In the genomic region with DNA sequence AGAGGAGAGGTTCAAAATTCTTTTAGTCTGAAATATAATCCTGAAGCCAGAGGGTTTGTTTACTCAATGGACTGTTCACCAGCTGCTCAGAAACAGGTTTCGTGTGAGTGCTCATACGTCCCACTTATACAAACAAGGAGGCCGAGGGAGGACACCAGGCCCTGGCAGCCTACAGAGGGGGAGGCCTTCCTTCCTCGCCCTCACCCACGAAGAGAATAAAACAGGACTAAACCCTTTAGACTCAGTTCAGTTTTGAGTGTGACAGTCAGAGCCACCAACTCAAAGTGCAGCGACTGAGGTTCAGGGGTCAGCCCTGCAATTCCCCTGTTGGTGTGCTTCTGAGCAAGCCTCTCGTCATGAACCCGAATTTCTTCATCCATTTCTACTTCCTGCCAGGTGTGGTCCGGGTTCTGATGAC, we compare ENCODE assay signal across 9 cellular contexts. TPM values are rescaled to one million over a fixed set of nuclear protein-coding genes. Genes with fewer than 3 reads are reported as not detected.
DNase-seq lines count a peak whose midpoint lies in the region; ATAC-seq and TF ChIP-seq lines count a peak whose summit lies in the region.
"Had no signal": no experiment of that assay in that cellular context is flagged by ENCODE, and none has a peak within 500 bp of the region (broad histone marks: within the 10 kb centered on the region; RNA-seq: fewer than 3 reads in every experiment).

No MANE protein-coding gene starts in this region.

- peaks cover 56% of the 10 kb centered on the region for H3K4me1 Mint-ChIP-seq in endodermal cell

- intact Hi-C loops in sciatic nerve (cut with DNase I): no loop called here

- peaks cover 37% of the 10 kb centered on the region for H3K9me3 ChIP-seq in endodermal cell (ENCODE audit: control insufficient read depth, low read length)

- no peaks in the 10 kb centered on the region for H3K27me3 Mint-ChIP-seq in endodermal cell (ENCODE audit: insufficient read depth)

- DNase-seq in NCI-H2171 (lab: John Stamatoyannopoulos, UW): peak; percentile 52
- DNase-seq in endodermal cell: no peak
- DNase-seq in sciatic nerve (ENCODE audit: low spot score): no peak
- no peak for DNase-seq in NOMO-1 treated with dmso at 0.1 percent for 144 hours (lab: John Stamatoyannopoulos, UW; ENCODE audit: unreplicated experiment)
- DNase-seq in iPS-NIHi11 (ENCODE audit: low spot score): no peak
- no peak for DNase-seq in foreskin fibroblast
- DNase-seq: stimulated activated CD4-positive, alpha-beta T cell treated with anti-CD3 and anti-CD28 coated beads, Interleukin-4, amount 100 ng/mL, for 4 hours had no signal

- ATAC-seq in GM18511 (IDR thresholded peaks at IDR 0.05; ENCODE audit: unreplicated experiment): peak; percentile 38
- peak; percentile 61 for ATAC-seq in sciatic nerve
- ATAC-seq in GM19452 (IDR thresholded peaks at IDR 0.05; ENCODE audit: unreplicated experiment): no peak

- H3K27me3 ChIP-seq in endodermal cell (ENCODE audit: control insufficient read depth, insufficient read depth, low read length, poor library complexity, severe bottlenecking): no peaks in the 10 kb centered on the region

- TF ChIP-seq CTCF in endodermal cell (conservative IDR thresholded peaks at IDR 0.05): no peak
- TF ChIP-seq CTCF in foreskin fibroblast (IDR thresholded peaks at IDR 0.05; ENCODE audit: low read depth, low read length): no peak

- WGBS in endodermal cell (ENCODE audit: insufficient coverage in 1 of 2, insufficient read length in 1 of 2), 2 experiments: 85 to 86% methylated on average over 9 of the region's 9 CpGs

- peaks cover 23% of the 10 kb centered on the region for H3K9me3 Mint-ChIP-seq in endodermal cell

- H3K4me1 ChIP-seq in endodermal cell (ENCODE audit: control insufficient read depth, insufficient read depth, low read length): peaks cover 10% of the 10 kb centered on the region

- H3K4me3 Mint-ChIP-seq in endodermal cell: no peak overlapping the region

- H3K36me3 Mint-ChIP-seq in endodermal cell (ENCODE audit: low read depth): peaks cover 41% of the 10 kb centered on the region

- H3K27ac ChIP-seq in endodermal cell (ENCODE audit: low read depth, low read length): no peak overlapping the region

- peak overlapping the region; percentile 32 for H3K27ac Mint-ChIP-seq in endodermal cell

- no peak overlapping the region for H3K4me3 ChIP-seq in endodermal cell (ENCODE audit: low read length)
- no peak overlapping the region for H3K4me3 ChIP-seq in foreskin fibroblast (ENCODE audit: low read depth in 1 of 2, low read length in 2 of 2)

- H3K36me3 ChIP-seq in endodermal cell (ENCODE audit: control insufficient read depth, insufficient read depth, low read length): peaks cover 29% of the 10 kb centered on the region

- no peak overlapping the region for H3K9ac ChIP-seq in endodermal cell (ENCODE audit: extremely low read depth, low read length, poor library complexity, severe bottlenecking)

RNA-seq across cellular contexts. Expression of a gene that starts 17.3 kb away (rescaled TPM):
- total RNA-seq in endodermal cell (100 to 1,000 TPM in 1 of 2 donors, 10 to 100 TPM in 1; 66.0 to 105 TPM), sciatic nerve (17.5 TPM)
- 22.2 TPM for polyA plus RNA-seq in endodermal cell (2013, experiment 1 of 2)
- polyA plus RNA-seq in endodermal cell (2013, experiment 2 of 2): 27.3 TPM
